29 cellular contexts compared by ENCODE assay signal in genomic region chr14:38420045-38420444, GRCh38.
A peak's percentile ranks its signal among the peaks of the same experiment; 100 is the strongest.
DNase-seq lines count a peak whose midpoint lies in the region; ATAC-seq, FAIRE-seq and TF ChIP-seq lines count a peak whose summit lies in the region.
"Had no signal": no experiment of that assay in that cellular context is flagged by ENCODE, and none has a peak within 500 bp of the region (broad histone marks: within the 10 kb centered on the region; RNA-seq: fewer than 3 reads in every experiment).

No MANE protein-coding gene starts in this region.

- H3K27ac ChIP-seq in left ventricle myocardium inferior (replicated peaks) = no peak overlapping the region
- peak overlapping the region; percentile 33 for H3K27ac ChIP-seq in RWPE2 (ENCODE audit: poor library complexity, severe bottlenecking)
- H3K27ac ChIP-seq: BLaER1, coronary artery, gastroesophageal sphincter, hepatocyte, psoas muscle, SJCRH30 had no signal

- H3K27me3 ChIP-seq in left ventricle myocardium inferior (ENCODE audit: low read depth) = no peaks in the 10 kb centered on the region
- no peaks in the 10 kb centered on the region for H3K27me3 ChIP-seq in RWPE2 (ENCODE audit: insufficient read depth, poor library complexity, severe bottlenecking)
- H3K27me3 ChIP-seq: BLaER1, gastroesophageal sphincter, hepatocyte, SJCRH30 had no signal

- H3K9me3 ChIP-seq in left ventricle myocardium inferior (replicated peaks) (peaks cover 40% of the 10 kb centered on the region), RWPE2 (ENCODE audit: severe bottlenecking) (no peaks in the 10 kb centered on the region)

- H3K4me3 ChIP-seq in left ventricle myocardium inferior (peak overlapping the region; percentile 29), RWPE2 (ENCODE audit: severe bottlenecking) (no peak overlapping the region)
- H3K4me3 ChIP-seq: BLaER1, coronary artery, gastroesophageal sphincter, GM23338, hepatocyte, psoas muscle, SJCRH30 had no signal

- FAIRE-seq in RCC 7860 (lab: Jason Lieb, UNC) = no peak
- FAIRE-seq: G401.6 had no signal

- H3K27ac Mint-ChIP-seq in T-cell = no peak overlapping the region
- H3K27ac Mint-ChIP-seq: activated CD4-positive, alpha-beta T cell treated with anti-CD3 and anti-CD28 coated beads, Interleukin-2, amount 10 ng/mL, durations not matched to agents 24 days and 14 days; activated naive CD4-positive, alpha-beta T cell treated with anti-CD3 and anti-CD28 coated beads, Interleukin-2, amount 50 U/mL, for 72 hours; effector memory CD8-positive, alpha-beta T cell; GM23338; IgD-negative memory B cell; nephron; stimulated activated memory B cell treated with anti-CD40 and anti-IgM and Interleukin-4, amounts not matched to agents 10 μg/mL and 1 μg/mL and 100 μg/mL, for 72 hours; WTC11 had no signal

- DNase-seq in left ventricle myocardium inferior = no peak
- DNase-seq in left cardiac atrium = no peak
- DNase-seq in RWPE2 (ENCODE audit: low spot score) = no peak
- peak; percentile 21 for DNase-seq in fibroblast of peridontal ligament (ENCODE audit: extremely low read depth)
- no peak for DNase-seq in T-cell
- DNase-seq in SW 1271 (lab: John Stamatoyannopoulos, UW) = no peak
- DNase-seq in NCI-H1092 treated with DMSO at 0.1 percent for 48 hours (lab: John Stamatoyannopoulos, UW) = no peak
- DNase-seq in RCC 7860 (ENCODE audit: low spot score) = no peak
- DNase-seq: activated CD4-positive, alpha-beta T cell treated with anti-CD3 and anti-CD28 coated beads, Interleukin-2, amount 10 ng/mL, durations not matched to agents 24 days and 14 days; anterior cingulate cortex; effector memory CD8-positive, alpha-beta T cell; left colon; NCI-H1694; NCI-H446; NCI-H774; psoas muscle; SJCRH30; T-helper 1 cell had no signal

- H3K27me3 Mint-ChIP-seq in T-cell = no peaks in the 10 kb centered on the region
- H3K27me3 Mint-ChIP-seq: activated CD4-positive, alpha-beta T cell treated with anti-CD3 and anti-CD28 coated beads, Interleukin-2, amount 10 ng/mL, durations not matched to agents 24 days and 14 days; effector memory CD8-positive, alpha-beta T cell; IgD-negative memory B cell; stimulated activated memory B cell treated with anti-CD40 and anti-IgM and Interleukin-4, amounts not matched to agents 10 μg/mL and 1 μg/mL and 100 μg/mL, for 72 hours had no signal

- H3K9me3 Mint-ChIP-seq in T-cell = peaks cover 9 to 29% (median 10%) of the 10 kb centered on the region in 3 donors

- no peaks in the 10 kb centered on the region for H3K36me3 Mint-ChIP-seq in T-cell
- H3K36me3 Mint-ChIP-seq: IgD-negative memory B cell; stimulated activated memory B cell treated with anti-CD40 and anti-IgM and Interleukin-4, amounts not matched to agents 10 μg/mL and 1 μg/mL and 100 μg/mL, for 72 hours had no signal

- no peak for TF ChIP-seq CTCF in left ventricle myocardium inferior (IDR thresholded peaks at IDR 0.05; ENCODE audit: borderline replicate concordance)
- no peak for TF ChIP-seq CTCF in RWPE2 (IDR thresholded peaks at IDR 0.05; ENCODE audit: poor library complexity, severe bottlenecking)

- H3K36me3 ChIP-seq in left ventricle myocardium inferior = no peaks in the 10 kb centered on the region
- H3K36me3 ChIP-seq in RWPE2 (ENCODE audit: low read depth) = no peaks in the 10 kb centered on the region
- H3K36me3 ChIP-seq: BLaER1, gastroesophageal sphincter, SJCRH30 had no signal

- ATAC-seq in left cardiac atrium (no peak), RWPE2 (ENCODE audit: low read depth) (peak; percentile 58), T-cell (replicated peaks in 1 of 4) (no peak)
- ATAC-seq: activated naive CD4-positive, alpha-beta T cell treated with anti-CD3 and anti-CD28 coated beads, Interleukin-2, amount 50 U/mL, for 72 hours; effector memory CD8-positive, alpha-beta T cell; gastroesophageal sphincter; GM23338; left colon; psoas muscle; stimulated activated memory B cell treated with anti-CD40 and anti-IgM and Interleukin-4, amounts not matched to agents 10 μg/mL and 1 μg/mL and 100 μg/mL, for 72 hours; WTC11 had no signal

- H3K4me3 Mint-ChIP-seq in T-cell = no peak overlapping the region
- H3K4me3 Mint-ChIP-seq: activated CD4-positive, alpha-beta T cell treated with anti-CD3 and anti-CD28 coated beads, Interleukin-2, amount 10 ng/mL, durations not matched to agents 24 days and 14 days; effector memory CD8-positive, alpha-beta T cell; GM23338; IgD-negative memory B cell; nephron; stimulated activated memory B cell treated with anti-CD40 and anti-IgM and Interleukin-4, amounts not matched to agents 10 μg/mL and 1 μg/mL and 100 μg/mL, for 72 hours; WTC11 had no signal

- intact Hi-C loops in left ventricle myocardium inferior (cut with micrococcal nuclease) (no loop called here), left cardiac atrium (cut with DNase I) (no loop called here)

- no peaks in the 10 kb centered on the region for H3K4me1 Mint-ChIP-seq in T-cell
- H3K4me1 Mint-ChIP-seq: activated CD4-positive, alpha-beta T cell treated with anti-CD3 and anti-CD28 coated beads, Interleukin-2, amount 10 ng/mL, durations not matched to agents 24 days and 14 days; GM23338; IgD-negative memory B cell; nephron; stimulated activated memory B cell treated with anti-CD40 and anti-IgM and Interleukin-4, amounts not matched to agents 10 μg/mL and 1 μg/mL and 100 μg/mL, for 72 hours; WTC11 had no signal

- H3K4me1 ChIP-seq in left ventricle myocardium inferior = peaks cover 5% of the 10 kb centered on the region
- peaks cover 14% of the 10 kb centered on the region for H3K4me1 ChIP-seq in RWPE2 (ENCODE audit: insufficient read depth, poor library complexity, severe bottlenecking)
- H3K4me1 ChIP-seq: BLaER1, gastroesophageal sphincter, psoas muscle, SJCRH30 had no signal

- POLR2A ChIA-PET in T-cell (lab: Charles Lee) = no interaction called here

- CTCF ChIA-PET in T-cell (lab: Charles Lee) = no interaction called here
